ENCODE assay signal across 21 cellular contexts in the genomic region with DNA sequence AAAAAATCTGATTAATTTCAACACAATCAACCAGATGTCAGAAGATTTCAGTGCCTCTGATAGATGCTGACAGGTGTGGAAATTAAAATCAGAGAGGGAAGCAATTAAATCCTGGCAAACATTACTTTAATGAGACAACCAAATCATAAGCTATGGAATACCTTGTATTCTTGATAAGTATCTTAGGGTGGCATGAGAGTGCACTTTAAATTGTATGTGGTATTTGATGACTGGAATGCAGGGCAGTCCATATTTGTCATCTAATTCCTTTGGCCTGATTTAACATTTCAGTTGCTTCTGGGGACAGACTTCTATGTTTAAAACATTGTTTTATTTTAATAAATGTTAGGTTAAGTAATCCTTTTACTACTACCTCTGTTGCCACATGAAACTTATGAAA.
DNase-seq lines count a peak whose midpoint lies in the region; TF ChIP-seq lines count a peak whose summit lies in the region.
"Had no signal": no experiment of that assay in that cellular context is flagged by ENCODE, and none has a peak within 500 bp of the region (broad histone marks: within the 10 kb centered on the region; RNA-seq: fewer than 3 reads in every experiment).

No MANE protein-coding gene starts in this region.

- peaks cover 0 to 23% of the 10 kb centered on the region in 2 experiments; a peak in 2 of 4 replicates for H3K4me1 ChIP-seq in SK-N-SH (ENCODE audit: control insufficient read depth in 1 of 2, insufficient read depth in 2 of 2, low read depth in 1 of 2, low read length in 1 of 2)
- H3K4me1 ChIP-seq in PC-9 (replicated peaks; ENCODE audit: insufficient read depth), result no peaks in the 10 kb centered on the region
- H3K4me1 ChIP-seq: foreskin keratinocyte had no signal

- peaks cover 0 to 22% of the 10 kb centered on the region in 2 experiments for H3K36me3 ChIP-seq in SK-N-SH (replicated peaks in 1 of 2; ENCODE audit: control insufficient read depth in 1 of 2, insufficient read depth in 2 of 2, low read length in 1 of 2)
- H3K36me3 ChIP-seq in PC-9 (ENCODE audit: low read depth), result 0 out of 2 replicates have a peak, but pooled peaks cover 6% of the 10 kb centered on the region
- H3K36me3 ChIP-seq: pancreas, thoracic aorta had no signal

- POLR2A ChIA-PET in SK-N-SH (lab: Yijun Ruan, JAX), result no interaction called here
- POLR2A ChIA-PET in PC-9 (lab: Charles Lee; ENCODE audit: unreplicated experiment), result interaction anchor here (0.7 to 1.0 kb wide), 2 partner anchors 102 to 588 kb away, joined by 4 to 5 read pairs; no protein-coding TSS in a partner anchor

- BruUV-seq in PC-9 (replicated peaks; lab: Mats Ljungman, UMichigan), result no TSS peak

- no peak overlapping the region for H2AFZ ChIP-seq in SK-N-SH (ENCODE audit: low read depth)
- no peak overlapping the region for H2AFZ ChIP-seq in PC-9

- CTCF ChIA-PET in SK-N-SH (lab: Yijun Ruan, JAX) (no interaction called here), PC-9 (lab: Charles Lee) (no interaction called here)

- H4K20me1 ChIP-seq in SK-N-SH (ENCODE audit: insufficient read depth) (no peaks in the 10 kb centered on the region), PC-9 (ENCODE audit: insufficient read depth) (no peaks in the 10 kb centered on the region)

- TF ChIP-seq CTCF in SK-N-SH (IDR thresholded peaks at IDR 0.05), result no peak
- no peak for TF ChIP-seq CTCF in PC-9 (conservative IDR thresholded peaks at IDR 0.05)

- DNase-seq in AG08395 (ENCODE audit: low spot score) (peak; percentile 47), EL (peak; percentile 69), SK-N-SH (no peak), kidney tubule cell (ENCODE audit: low spot score) (peak; percentile 23), NAMALWA (ENCODE audit: low spot score) (no peak), NCI-H1105 treated with DMSO at 0.1 percent for 48 hours (lab: John Stamatoyannopoulos, UW) (no peak), PC-9 (no peak)
- DNase-seq: activated CD8-positive, alpha-beta memory T cell treated with anti-CD3 and anti-CD28 coated beads, Interleukin-2, amount 10 ng/mL, durations not matched to agents 7 days and 5 days; activated effector memory CD4-positive, alpha-beta T cell treated with anti-CD3 and anti-CD28 coated beads, Interleukin-2, amount 50 U/mL, for 16 hours; caudate nucleus; CD4-positive, alpha-beta memory T cell; dorsolateral prefrontal cortex; foreskin keratinocyte; mesendoderm; naive thymus-derived CD8-positive, alpha-beta T cell; NCI-H1048; NCI-H2081; NCI-H446; pancreas; T-helper 9 cell had no signal

- peak overlapping the region in 1 of 2 experiments; percentile 47; a peak in 2 of 4 replicates for H3K27ac ChIP-seq in SK-N-SH (ENCODE audit: low read depth in 2 of 2, low read length in 1 of 2)
- H3K27ac ChIP-seq in PC-9, result no peak overlapping the region
- H3K27ac ChIP-seq: dorsolateral prefrontal cortex, foreskin keratinocyte, pancreas had no signal

- H3K9me3 ChIP-seq in SK-N-SH (no peaks in the 10 kb centered on the region), PC-9 (ENCODE audit: insufficient read depth, low read depth) (no peaks in the 10 kb centered on the region)
- H3K9me3 ChIP-seq: pancreas, thoracic aorta had no signal

- H3K79me2 ChIP-seq in SK-N-SH (ENCODE audit: insufficient read depth) (peaks cover 93% of the 10 kb centered on the region), PC-9 (ENCODE audit: low read depth) (peaks cover 13% of the 10 kb centered on the region)

- H3K27me3 ChIP-seq in SK-N-SH (ENCODE audit: insufficient read depth) (no peaks in the 10 kb centered on the region), PC-9 (ENCODE audit: insufficient read depth, low read depth) (no peaks in the 10 kb centered on the region)
- H3K27me3 ChIP-seq: dorsolateral prefrontal cortex, foreskin keratinocyte, pancreas had no signal

- no peak overlapping the region; the same call in 1 of the 2 replicates for H3K9ac ChIP-seq in SK-N-SH

- H3F3A ChIP-seq in SK-N-SH (replicated peaks; ENCODE audit: insufficient read depth), result peaks cover 3% of the 10 kb centered on the region
- H3F3A ChIP-seq in PC-9 (ENCODE audit: insufficient read depth, low read depth), result 0 out of 2 replicates have a peak, but pooled peaks cover 5% of the 10 kb centered on the region

- H3K4me2 ChIP-seq in SK-N-SH, result no peak overlapping the region
- H3K4me2 ChIP-seq in PC-9, result no peak overlapping the region

- intact Hi-C loops in PC-9 (cut with micrococcal nuclease; ENCODE audit: unreplicated experiment), result no loop called here

- H3K9me2 ChIP-seq in SK-N-SH, result no peaks in the 10 kb centered on the region
- no peaks in the 10 kb centered on the region for H3K9me2 ChIP-seq in PC-9 (ENCODE audit: insufficient read depth)

- H3K4me3 ChIP-seq in SK-N-SH (ENCODE audit: low read depth in 2 of 2, low read length in 1 of 2) (no peak overlapping the region), PC-9 (no peak overlapping the region)
- H3K4me3 ChIP-seq: dorsolateral prefrontal cortex, pancreas, thoracic aorta had no signal

- TF ChIP-seq RAD21 in SK-N-SH (IDR thresholded peaks at IDR 0.05; ENCODE audit: low read length), result no peak

- peak in 1 of 2 experiments; percentile 50; a peak in 1 of 4 replicates for TF ChIP-seq EP300 in SK-N-SH (IDR thresholded peaks at IDR 0.05; ENCODE audit: borderline replicate concordance in 1 of 2, low read depth in 1 of 2, low read length in 1 of 2)

TF ChIP-seq in SK-N-SH, 30 proteins besides CTCF, POLR2A, EP300 and RAD21 (continues in another document):
- TF ChIP-seq YY1 (IDR thresholded peaks at IDR 0.05; ENCODE audit: low read depth), result no peak
- TF ChIP-seq TAF1 (IDR thresholded peaks at IDR 0.05; ENCODE audit: borderline replicate concordance, low read depth, low read length), result no peak
- TF ChIP-seq EZH2phosphoT487 (IDR thresholded peaks at IDR 0.05; ENCODE audit: borderline replicate concordance, low read depth), result no peak
- no peak for TF ChIP-seq SIN3A (IDR thresholded peaks at IDR 0.05; ENCODE audit: borderline replicate concordance, low read depth, low read length)
- peak; percentile 56; the same call in 1 of the 2 replicates for TF ChIP-seq TEAD4 (IDR thresholded peaks at IDR 0.05; ENCODE audit: borderline replicate concordance, insufficient read depth)
- TF ChIP-seq MXI1 (IDR thresholded peaks at IDR 0.05; ENCODE audit: low read depth, low read length), result no peak
- TF ChIP-seq, protein P1, sequence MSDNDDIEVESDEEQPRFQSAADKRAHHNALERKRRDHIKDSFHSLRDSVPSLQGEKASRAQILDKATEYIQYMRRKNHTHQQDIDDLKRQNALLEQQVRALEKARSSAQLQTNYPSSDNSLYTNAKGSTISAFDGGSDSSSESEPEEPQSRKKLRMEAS (IDR thresholded peaks at IDR 0.05; ENCODE audit: low read depth), result no peak
- TF ChIP-seq GATA2 (CRISPR knock-in tag; IDR thresholded peaks at IDR 0.05), result no peak
- TF ChIP-seq, protein P2, sequence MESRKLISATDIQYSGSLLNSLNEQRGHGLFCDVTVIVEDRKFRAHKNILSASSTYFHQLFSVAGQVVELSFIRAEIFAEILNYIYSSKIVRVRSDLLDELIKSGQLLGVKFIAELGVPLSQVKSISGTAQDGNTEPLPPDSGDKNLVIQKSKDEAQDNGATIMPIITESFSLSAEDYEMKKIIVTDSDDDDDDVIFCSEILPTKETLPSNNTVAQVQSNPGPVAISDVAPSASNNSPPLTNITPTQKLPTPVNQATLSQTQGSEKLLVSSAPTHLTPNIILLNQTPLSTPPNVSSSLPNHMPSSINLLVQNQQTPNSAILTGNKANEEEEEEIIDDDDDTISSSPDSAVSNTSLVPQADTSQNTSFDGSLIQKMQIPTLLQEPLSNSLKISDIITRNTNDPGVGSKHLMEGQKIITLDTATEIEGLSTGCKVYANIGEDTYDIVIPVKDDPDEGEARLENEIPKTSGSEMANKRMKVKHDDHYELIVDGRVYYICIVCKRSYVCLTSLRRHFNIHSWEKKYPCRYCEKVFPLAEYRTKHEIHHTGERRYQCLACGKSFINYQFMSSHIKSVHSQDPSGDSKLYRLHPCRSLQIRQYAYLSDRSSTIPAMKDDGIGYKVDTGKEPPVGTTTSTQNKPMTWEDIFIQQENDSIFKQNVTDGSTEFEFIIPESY (IDR thresholded peaks at IDR 0.05; ENCODE audit: borderline replicate concordance, low read depth), result no peak
- TF ChIP-seq, protein P3, sequence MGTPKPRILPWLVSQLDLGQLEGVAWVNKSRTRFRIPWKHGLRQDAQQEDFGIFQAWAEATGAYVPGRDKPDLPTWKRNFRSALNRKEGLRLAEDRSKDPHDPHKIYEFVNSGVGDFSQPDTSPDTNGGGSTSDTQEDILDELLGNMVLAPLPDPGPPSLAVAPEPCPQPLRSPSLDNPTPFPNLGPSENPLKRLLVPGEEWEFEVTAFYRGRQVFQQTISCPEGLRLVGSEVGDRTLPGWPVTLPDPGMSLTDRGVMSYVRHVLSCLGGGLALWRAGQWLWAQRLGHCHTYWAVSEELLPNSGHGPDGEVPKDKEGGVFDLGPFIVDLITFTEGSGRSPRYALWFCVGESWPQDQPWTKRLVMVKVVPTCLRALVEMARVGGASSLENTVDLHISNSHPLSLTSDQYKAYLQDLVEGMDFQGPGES (IDR thresholded peaks at IDR 0.05; ENCODE audit: low read depth, low read length), result no peak
- TF ChIP-seq NFIC (IDR thresholded peaks at IDR 0.05; ENCODE audit: borderline replicate concordance), result peak; percentile 33; the same call in 1 of the 2 replicates
- TF ChIP-seq JUND (IDR thresholded peaks at IDR 0.05), result peak; percentile 21; the same call in 1 of the 2 replicates
- 0 out of 2 replicates have a peak, but pooled peaks have one; percentile 24 for TF ChIP-seq RXRA (IDR thresholded peaks at IDR 0.05; ENCODE audit: borderline replicate concordance, low read depth)
- no peak for TF ChIP-seq FOXM1 (IDR thresholded peaks at IDR 0.05; ENCODE audit: low read depth)
- TF ChIP-seq NRF1 (IDR thresholded peaks at IDR 0.05; ENCODE audit: low read depth, low read length), result no peak
- TF ChIP-seq, protein P4, sequence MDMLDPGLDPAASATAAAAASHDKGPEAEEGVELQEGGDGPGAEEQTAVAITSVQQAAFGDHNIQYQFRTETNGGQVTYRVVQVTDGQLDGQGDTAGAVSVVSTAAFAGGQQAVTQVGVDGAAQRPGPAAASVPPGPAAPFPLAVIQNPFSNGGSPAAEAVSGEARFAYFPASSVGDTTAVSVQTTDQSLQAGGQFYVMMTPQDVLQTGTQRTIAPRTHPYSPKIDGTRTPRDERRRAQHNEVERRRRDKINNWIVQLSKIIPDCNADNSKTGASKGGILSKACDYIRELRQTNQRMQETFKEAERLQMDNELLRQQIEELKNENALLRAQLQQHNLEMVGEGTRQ (IDR thresholded peaks at IDR 0.05; ENCODE audit: borderline replicate concordance, low read depth, low read length), result no peak
- TF ChIP-seq RFX5 (IDR thresholded peaks at IDR 0.05; ENCODE audit: low read length), result no peak

Comparison
In these comparisons a context has a peak if more than half of its experiments do, and no peak if none do; other contexts are left out.
1. DNase-seq: peak in AG08395 (single experiment), EL (single experiment) and kidney tubule cell (single experiment); none in SK-N-SH (single experiment), NAMALWA (single experiment), NCI-H1105 treated with DMSO at 0.1 percent for 48 hours (single experiment) and PC-9 (0 of 2).